ENCODE assay signal across 8 cellular contexts in genomic region chr1:24415910-24416665, GRCh38. TPM values are rescaled to one million over a fixed set of nuclear protein-coding genes. Genes with fewer than 3 reads are reported as not detected.
DNase-seq lines count a peak whose midpoint lies in the region; TF ChIP-seq lines count a peak whose summit lies in the region.

No MANE protein-coding gene starts in this region.

- H3K4me1 ChIP-seq in Peyer's patch (peaks cover 0 to 29% (median 7%) of the 10 kb centered on the region in 4 donors), ectodermal cell (ENCODE audit: control insufficient read depth, insufficient read depth, low read length) (no peaks in the 10 kb centered on the region)

- H3K36me3 ChIP-seq in Peyer's patch (peaks cover 0 to 17% (median 0%) of the 10 kb centered on the region in 3 donors), ectodermal cell (ENCODE audit: control insufficient read depth, insufficient read depth, low read length) (no peaks in the 10 kb centered on the region)

- H3K4me3 ChIP-seq in Peyer's patch = peak overlapping the region; percentile 49 to 71 (median 61)
- H3K4me3 ChIP-seq in ectodermal cell (ENCODE audit: insufficient read depth, low read depth, low read length) = peak overlapping the region; percentile 56

- no peak for TF ChIP-seq POLR2A in Peyer's patch (IDR thresholded peaks at IDR 0.05)

- 26% methylated on average over 35 of the region's 35 CpGs for WGBS in ectodermal cell, 2 experiments

- DNase-seq in NCI-H1417 (lab: John Stamatoyannopoulos, UW) (peak in 2 of 3 experiments; percentile 35 to 42), NCI-H1417 treated with DMSO at 0.1 percent for 48 hours (lab: John Stamatoyannopoulos, UW) (no peak), HCEC 1CT (peak; percentile 34), Peyer's patch (peak in 2 of 3 donors; percentile 56 to 60), myocyte (ENCODE audit: low read depth) (peak; percentile 17), NAMALWA (ENCODE audit: low spot score) (no peak), NCI-H226 (no peak)

- H3K27ac ChIP-seq in Peyer's patch (peak overlapping the region; percentile 60 to 77 (median 66)), ectodermal cell (ENCODE audit: insufficient read depth, low read depth, low read length, poor library complexity, severe bottlenecking) (no peak overlapping the region)

- H3K9me3 ChIP-seq in Peyer's patch (no peaks in the 10 kb centered on the region), ectodermal cell (ENCODE audit: control insufficient read depth, low read length) (no peaks in the 10 kb centered on the region)

- no peak for TF ChIP-seq CTCF in Peyer's patch (IDR thresholded peaks at IDR 0.05)

- H3K27me3 ChIP-seq in Peyer's patch (no peaks in the 10 kb centered on the region), ectodermal cell (ENCODE audit: control insufficient read depth, insufficient read depth, low read length, poor library complexity, severe bottlenecking) (no peaks in the 10 kb centered on the region)

RNA-seq across cellular contexts. Expression of gene NIPAL3, which starts 0.5 kb away (rescaled TPM):
- total RNA-seq in Peyer's patch (10 to 100 TPM; 38.0 to 74.3 (median 57.3) TPM), myocyte (7.8 and 14.8 TPM in 2 replicates)
- polyA plus RNA-seq in ectodermal cell (2013, experiment 1 of 4) = 8.7 TPM
- polyA plus RNA-seq in ectodermal cell (2013, experiment 2 of 4) = 10.0 TPM
- 8.7 TPM for polyA plus RNA-seq in ectodermal cell (2013, experiment 3 of 4)
- polyA plus RNA-seq in ectodermal cell (2013, experiment 4 of 4) = 8.2 TPM
- polyA plus RNA-seq in myocyte (2012) = 28.2 TPM

RNA-seq across cellular contexts. Expression of gene STPG1, which starts 2.5 kb away (rescaled TPM):
- total RNA-seq in Peyer's patch (10 to 100 TPM in 3 of 4 donors, 1 to 10 TPM in 1; 3.3 to 16.5 (median 15.1) TPM), myocyte (2.0 and 2.5 TPM in 2 replicates)
- polyA plus RNA-seq in ectodermal cell (2013, experiment 1 of 4) = 15.6 TPM
- polyA plus RNA-seq in ectodermal cell (2013, experiment 2 of 4) = 15.3 TPM
- polyA plus RNA-seq in ectodermal cell (2013, experiment 3 of 4) = 12.0 TPM
- 13.3 TPM for polyA plus RNA-seq in ectodermal cell (2013, experiment 4 of 4)
- 5.5 TPM for polyA plus RNA-seq in myocyte (2012)

Comparison
In these comparisons a context has a peak if more than half of its experiments do, and no peak if none do; other contexts are left out.
1. DNase-seq: peak in NCI-H1417 (2 of 3), HCEC 1CT (single experiment), Peyer's patch (2 of 3) and myocyte (single experiment); none in NCI-H1417 treated with DMSO at 0.1 percent for 48 hours (single experiment), NAMALWA (single experiment) and NCI-H226 (single experiment).